2 cellular contexts compared by ENCODE assay signal in genomic region chr22:39292561-39293074, GRCh38.
TF ChIP-seq lines count a peak whose summit lies in the region.

No MANE protein-coding gene starts in this region.

TF ChIP-seq in GM23338, 12 proteins besides CTCF, POLR2A, EP300 and RAD21:
- TF ChIP-seq REST (IDR thresholded peaks at IDR 0.05; ENCODE audit: unreplicated experiment): no peak

TF ChIP-seq in H1, 55 proteins besides CTCF, POLR2A, EP300 and RAD21:
- no peak for TF ChIP-seq EZH2 (IDR thresholded peaks at IDR 0.05; ENCODE audit: low read depth, low read length, severe bottlenecking)
- TF ChIP-seq, protein P1, sequence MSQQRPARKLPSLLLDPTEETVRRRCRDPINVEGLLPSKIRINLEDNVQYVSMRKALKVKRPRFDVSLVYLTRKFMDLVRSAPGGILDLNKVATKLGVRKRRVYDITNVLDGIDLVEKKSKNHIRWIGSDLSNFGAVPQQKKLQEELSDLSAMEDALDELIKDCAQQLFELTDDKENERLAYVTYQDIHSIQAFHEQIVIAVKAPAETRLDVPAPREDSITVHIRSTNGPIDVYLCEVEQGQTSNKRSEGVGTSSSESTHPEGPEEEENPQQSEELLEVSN (IDR thresholded peaks at IDR 0.05): peak; percentile 91
- no peak for TF ChIP-seq EGR1 (IDR thresholded peaks at IDR 0.05; ENCODE audit: borderline replicate concordance, low read depth, low read length)
- TF ChIP-seq MAX (IDR thresholded peaks at IDR 0.05): peak; percentile 83
